In the genomic region with DNA sequence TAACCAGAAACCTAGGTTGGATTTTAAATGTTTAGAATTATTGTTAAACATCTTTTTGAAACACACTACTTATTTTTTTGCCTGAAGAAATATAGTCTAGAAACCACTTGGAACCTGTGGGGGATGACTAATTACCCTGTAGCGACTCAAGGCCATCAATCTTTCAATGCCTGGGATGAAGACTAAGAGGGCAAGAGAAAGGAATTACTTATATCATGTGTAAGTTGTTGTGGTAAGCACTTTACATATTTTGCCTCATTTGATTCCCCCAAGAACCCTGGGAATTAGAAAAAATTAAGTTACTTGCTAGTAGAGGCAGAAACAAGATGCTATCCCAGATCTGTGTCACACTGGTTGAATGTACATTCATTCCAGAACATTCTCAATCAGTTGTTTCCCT, we compare ENCODE assay signal across 19 cellular contexts.
DNase-seq lines count a peak whose midpoint lies in the region; ATAC-seq, FAIRE-seq and TF ChIP-seq lines count a peak whose summit lies in the region.
"Had no signal": no experiment of that assay in that cellular context is flagged by ENCODE, and none has a peak within 500 bp of the region (broad histone marks: within the 10 kb centered on the region; RNA-seq: fewer than 3 reads in every experiment).

No MANE protein-coding gene starts in this region.

- H3K4me1 ChIP-seq in GM23248 (ENCODE audit: insufficient read depth), result no peaks in the 10 kb centered on the region

- WGBS in GM23248 (ENCODE audit: low coverage in 1 of 2, low lambda C conversion rate in 2 of 2, missing lambda C conversion rate in 2 of 2), 2 experiments, result 0 to 5% methylated on average over 1 of the region's 1 CpG

- H3K9me2 ChIP-seq in GM23248 (ENCODE audit: insufficient read depth), result no peaks in the 10 kb centered on the region

- no peak for FAIRE-seq in bronchial epithelial cell (lab: Jason Lieb, UNC)
- FAIRE-seq: A204.1, G401.6 had no signal

- no peaks in the 10 kb centered on the region for H3K9me3 Mint-ChIP-seq in endothelial cell (ENCODE audit: unreplicated experiment)
- H3K9me3 Mint-ChIP-seq in activated T-cell treated with anti-CD3 and anti-CD28 coated beads, Interleukin-2, amount 50 U/mL, for 4 hours, result peaks cover 6% of the 10 kb centered on the region
- H3K9me3 Mint-ChIP-seq: CD4-positive, alpha-beta T cell had no signal

- H3K4me3 ChIP-seq in GM23248, result no peak overlapping the region
- no peak overlapping the region for H3K4me3 ChIP-seq in bronchial epithelial cell (ENCODE audit: low read depth, low read length)
- no peak overlapping the region for H3K4me3 ChIP-seq in skeletal muscle cell (ENCODE audit: low read depth, low read length)

- no peak overlapping the region for H3K4me3 Mint-ChIP-seq in endothelial cell (ENCODE audit: unreplicated experiment)
- H3K4me3 Mint-ChIP-seq in activated T-cell treated with anti-CD3 and anti-CD28 coated beads, Interleukin-2, amount 50 U/mL, for 4 hours, result no peak overlapping the region
- H3K4me3 Mint-ChIP-seq: CD4-positive, alpha-beta T cell had no signal

- no peaks in the 10 kb centered on the region for H4K20me1 ChIP-seq in GM23248 (ENCODE audit: insufficient read depth)

- H3F3A ChIP-seq in GM23248 (ENCODE audit: insufficient read depth), result no peaks in the 10 kb centered on the region

- H3K36me3 Mint-ChIP-seq in endothelial cell (ENCODE audit: low read depth, unreplicated experiment), result no peaks in the 10 kb centered on the region
- H3K36me3 Mint-ChIP-seq in activated T-cell treated with anti-CD3 and anti-CD28 coated beads, Interleukin-2, amount 50 U/mL, for 4 hours (ENCODE audit: insufficient read depth), result no peaks in the 10 kb centered on the region

- DNase-seq in EL (peak; percentile 5), GM23248 (peak; percentile 10), bronchial epithelial cell (ENCODE audit: low read depth) (peak; percentile 4), skeletal muscle cell (ENCODE audit: low read depth) (peak; percentile 13), endothelial cell (ENCODE audit: low spot score) (no peak), NCI-H2171 treated with DMSO at 0.1 percent for 48 hours (lab: John Stamatoyannopoulos, UW) (no peak)
- no peak for DNase-seq in activated T-cell treated with anti-CD3 and anti-CD28 coated beads, Interleukin-2, amount 50 U/mL, for 4 hours
- DNase-seq: ACHN; AML-193; CD4-positive, alpha-beta T cell; DMS153; DMS79 treated with DMSO at 0.1 percent for 48 hours; GOT3; H7; KG1 had no signal

- H3K36me3 ChIP-seq in GM23248 (ENCODE audit: low read depth) (no peaks in the 10 kb centered on the region), bronchial epithelial cell (ENCODE audit: control insufficient read depth, insufficient read depth, low read length) (no peaks in the 10 kb centered on the region)

- in situ Hi-C loops in GM23248 (cut with MboI), result no loop called here

- no peaks in the 10 kb centered on the region for H3K27me3 ChIP-seq in GM23248 (replicated peaks; ENCODE audit: insufficient read depth)
- no peaks in the 10 kb centered on the region for H3K27me3 ChIP-seq in bronchial epithelial cell (ENCODE audit: control insufficient read depth, insufficient read depth, low read length)

- no peak for TF ChIP-seq CTCF in bronchial epithelial cell (IDR thresholded peaks at IDR 0.05; ENCODE audit: insufficient read depth, low read length, severe bottlenecking)
- no peak for TF ChIP-seq CTCF in endothelial cell (IDR thresholded peaks at IDR 0.05; ENCODE audit: unreplicated experiment)

- ATAC-seq in activated T-cell treated with anti-CD3 and anti-CD28 coated beads, Interleukin-2, amount 50 U/mL, for 4 hours, result no peak
- ATAC-seq: HCT116 had no signal

- no peak overlapping the region for H3K9ac ChIP-seq in GM23248

- H3K9me3 ChIP-seq in GM23248 (ENCODE audit: low read depth), result no peaks in the 10 kb centered on the region

- H2AFZ ChIP-seq in GM23248, result no peak overlapping the region

- H3K4me1 Mint-ChIP-seq in endothelial cell (ENCODE audit: unreplicated experiment), result no peaks in the 10 kb centered on the region
- no peaks in the 10 kb centered on the region for H3K4me1 Mint-ChIP-seq in activated T-cell treated with anti-CD3 and anti-CD28 coated beads, Interleukin-2, amount 50 U/mL, for 4 hours (ENCODE audit: low read depth)

- H3K27ac Mint-ChIP-seq in endothelial cell (ENCODE audit: unreplicated experiment), result no peak overlapping the region
- H3K27ac Mint-ChIP-seq: CD4-positive, alpha-beta T cell had no signal

- no peaks in the 10 kb centered on the region for H3K79me2 ChIP-seq in GM23248 (ENCODE audit: insufficient read depth)

- no peak overlapping the region for H3K27ac ChIP-seq in GM23248
- H3K27ac ChIP-seq: C4-2B had no signal

- no peaks in the 10 kb centered on the region for H3K27me3 Mint-ChIP-seq in endothelial cell (ENCODE audit: unreplicated experiment)
- no peaks in the 10 kb centered on the region for H3K27me3 Mint-ChIP-seq in activated T-cell treated with anti-CD3 and anti-CD28 coated beads, Interleukin-2, amount 50 U/mL, for 4 hours (ENCODE audit: low read depth)
- H3K27me3 Mint-ChIP-seq: CD4-positive, alpha-beta T cell had no signal

- H3K4me2 ChIP-seq in GM23248 (ENCODE audit: unreplicated experiment), result no peak overlapping the region

Comparison
In these comparisons a context has a peak if more than half of its experiments do, and no peak if none do; other contexts are left out.
1. DNase-seq: peak in EL (single experiment), GM23248 (single experiment), bronchial epithelial cell (single experiment) and skeletal muscle cell (single experiment); none in endothelial cell (single experiment), NCI-H2171 treated with DMSO at 0.1 percent for 48 hours (single experiment) and activated T-cell treated with anti-CD3 and anti-CD28 coated beads, Interleukin-2, amount 50 U/mL, for 4 hours (single experiment).